39 cellular contexts compared by ENCODE assay signal in the genomic region with DNA sequence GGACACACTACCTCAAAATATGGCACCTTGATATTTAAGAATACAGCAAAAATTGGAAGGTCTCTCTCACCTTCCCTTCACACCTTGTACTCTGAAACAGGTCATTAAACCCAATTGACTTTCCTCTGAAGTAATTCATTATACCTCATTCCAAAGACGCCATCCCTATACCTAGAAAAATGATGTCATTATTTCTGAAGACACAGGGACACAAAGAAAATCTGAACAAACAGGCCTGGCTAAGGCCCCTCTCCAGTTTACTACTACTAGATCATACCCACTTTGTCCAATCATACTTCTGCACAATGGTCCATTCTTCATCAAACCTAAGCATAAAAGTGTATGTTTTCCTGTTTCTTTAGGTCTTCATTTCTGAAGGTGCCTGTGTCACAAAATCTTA.
"Had no signal": no experiment of that assay in that cellular context is flagged by ENCODE, and none has a peak within 500 bp of the region (broad histone marks: within the 10 kb centered on the region; RNA-seq: fewer than 3 reads in every experiment).

No MANE protein-coding gene starts in this region.

- H3K27ac Mint-ChIP-seq: activated naive CD4-positive, alpha-beta T cell treated with anti-CD3 and anti-CD28 coated beads for 36 hours; activated naive CD4-positive, alpha-beta T cell treated with anti-CD3 and anti-CD28 coated beads, Interleukin-2, amount 10 ng/mL, durations not matched to agents 7 days and 5 days; activated naive CD4-positive, alpha-beta T cell treated with anti-CD3 and anti-CD28 coated beads, Interleukin-2, amount 50 U/mL, for 24 hours; activated naive CD4-positive, alpha-beta T cell treated with anti-CD3 and anti-CD28 coated beads, Interleukin-2, amount 50 U/mL, for 72 hours; activated naive CD8-positive, alpha-beta T cell; activated naive CD8-positive, alpha-beta T cell treated with anti-CD3 and anti-CD28 coated beads for 36 hours; activated naive CD8-positive, alpha-beta T cell treated with anti-CD3 and anti-CD28 coated beads, Interleukin-2, amount 10 ng/mL, durations not matched to agents 7 days and 5 days; activated naive CD8-positive, alpha-beta T cell treated with anti-CD3 and anti-CD28 coated beads, Interleukin-2, amount 50 U/mL, for 24 hours; activated T-cell treated with anti-CD3 and anti-CD28 coated beads, Interleukin-2, amount 50 U/mL, for 24 hours; activated T-cell treated with anti-CD3 and anti-CD28 coated beads, Interleukin-2, amount 50 U/mL, for 72 hours; activated T-helper 1 cell treated with anti-CD3 and anti-CD28 coated beads, Interleukin-12 subunit alpha, Interleukin-12 subunit beta, Interleukin-2, Interleukin-4 antibody, amounts not matched to agents 30 ng/mL and 10 ng/mL and 1 ng/mL, durations not matched to agents 14 hours and 24 hours and 36 hours; activated T-helper 17 cell treated with anti-CD3 and anti-CD28 coated beads, Interleukin-2, amount 50 U/mL, for 72 hours; activated T-helper 2 cell treated with anti-CD3 and anti-CD28 coated beads, Interferon-gamma antibody, Interleukin-2, Interleukin-4, amounts not matched to agents 10 μg/mL and 5 μg/mL and 100 μg/mL, durations not matched to agents 14 hours and 24 hours and 36 hours; brain had no signal

- H3K4me1 Mint-ChIP-seq: activated naive CD4-positive, alpha-beta T cell treated with anti-CD3 and anti-CD28 coated beads, Interleukin-2, amount 10 ng/mL, durations not matched to agents 7 days and 5 days; activated naive CD4-positive, alpha-beta T cell treated with anti-CD3 and anti-CD28 coated beads, Interleukin-2, amount 50 U/mL, for 24 hours; activated naive CD8-positive, alpha-beta T cell treated with anti-CD3 and anti-CD28 coated beads for 36 hours; activated naive CD8-positive, alpha-beta T cell treated with anti-CD3 and anti-CD28 coated beads, Interleukin-2, amount 10 ng/mL, durations not matched to agents 7 days and 5 days; activated naive CD8-positive, alpha-beta T cell treated with anti-CD3 and anti-CD28 coated beads, Interleukin-2, amount 50 U/mL, for 24 hours; activated T-helper 17 cell treated with anti-CD3 and anti-CD28 coated beads, Interleukin-2, amount 50 U/mL, for 72 hours; brain; central memory CD8-positive, alpha-beta T cell had no signal

- H3K27ac ChIP-seq: adrenal gland, ascending aorta, body of pancreas, brain microvascular endothelial cell, breast epithelium, cardiac muscle cell had no signal

- H3K9me3 ChIP-seq: body of pancreas had no signal

- DNase-seq: activated effector memory CD4-positive, alpha-beta T cell treated with anti-CD3 and anti-CD28 coated beads, Interleukin-2, amount 50 U/mL, for 16 hours; activated effector memory CD4-positive, alpha-beta T cell treated with Interleukin-2 at 50 U/mL for 16 hours; activated gamma-delta T cell; activated gamma-delta T cell treated with Interleukin-2 at 50 U/mL for 16 hours; activated naive CD4-positive, alpha-beta T cell; activated naive CD4-positive, alpha-beta T cell treated with anti-CD3 and anti-CD28 coated beads for 36 hours; activated naive CD4-positive, alpha-beta T cell treated with anti-CD3 and anti-CD28 coated beads, Interleukin-2, amount 10 ng/mL, durations not matched to agents 7 days and 5 days; activated naive CD4-positive, alpha-beta T cell treated with anti-CD3 and anti-CD28 coated beads, Interleukin-2, amount 50 U/mL, for 16 hours; activated naive CD4-positive, alpha-beta T cell treated with Interleukin-2 at 50 U/mL for 16 hours; activated naive CD8-positive, alpha-beta T cell treated with anti-CD3 and anti-CD28 coated beads for 36 hours; activated naive CD8-positive, alpha-beta T cell treated with anti-CD3 and anti-CD28 coated beads, Interleukin-2, amount 10 ng/mL, durations not matched to agents 7 days and 5 days; activated naive CD8-positive, alpha-beta T cell treated with anti-CD3 and anti-CD28 coated beads, Interleukin-2, amount 50 U/mL, for 24 hours; activated T-cell treated with anti-CD3 and anti-CD28 coated beads, Interleukin-2, amount 50 U/mL, for 1 hour; activated T-cell treated with anti-CD3 and anti-CD28 coated beads, Interleukin-2, amount 50 U/mL, for 24 hours; activated T-cell treated with anti-CD3 and anti-CD28 coated beads, Interleukin-2, amount 50 U/mL, for 4 hours; activated T-cell treated with anti-CD3 and anti-CD28 coated beads, Interleukin-2, amount 50 U/mL, for 72 hours; adrenal gland; amniotic stem cell; amygdala; anterior cingulate cortex; aorta; body of pancreas; brain microvascular endothelial cell; caudate nucleus; central memory CD4-positive, alpha-beta T cell; cerebellar nuclear complex had no signal

- H3K4me3 Mint-ChIP-seq: activated naive CD4-positive, alpha-beta T cell treated with anti-CD3 and anti-CD28 coated beads for 36 hours; activated naive CD4-positive, alpha-beta T cell treated with anti-CD3 and anti-CD28 coated beads, Interleukin-2, amount 10 ng/mL, durations not matched to agents 7 days and 5 days; activated naive CD4-positive, alpha-beta T cell treated with anti-CD3 and anti-CD28 coated beads, Interleukin-2, amount 50 U/mL, for 24 hours; activated naive CD8-positive, alpha-beta T cell; activated naive CD8-positive, alpha-beta T cell treated with anti-CD3 and anti-CD28 coated beads for 36 hours; activated naive CD8-positive, alpha-beta T cell treated with anti-CD3 and anti-CD28 coated beads, Interleukin-2, amount 10 ng/mL, durations not matched to agents 7 days and 5 days; activated naive CD8-positive, alpha-beta T cell treated with anti-CD3 and anti-CD28 coated beads, Interleukin-2, amount 50 U/mL, for 24 hours; activated T-cell treated with anti-CD3 and anti-CD28 coated beads, Interleukin-2, amount 50 U/mL, for 24 hours; activated T-cell treated with anti-CD3 and anti-CD28 coated beads, Interleukin-2, amount 50 U/mL, for 4 hours; activated T-cell treated with anti-CD3 and anti-CD28 coated beads, Interleukin-2, amount 50 U/mL, for 72 hours; activated T-helper 1 cell treated with anti-CD3 and anti-CD28 coated beads, Interleukin-12 subunit alpha, Interleukin-12 subunit beta, Interleukin-2, Interleukin-4 antibody, amounts not matched to agents 30 ng/mL and 10 ng/mL and 1 ng/mL, durations not matched to agents 14 hours and 24 hours and 36 hours; activated T-helper 17 cell treated with anti-CD3 and anti-CD28 coated beads, Interleukin-2, amount 50 U/mL, for 72 hours; brain; central memory CD8-positive, alpha-beta T cell had no signal

- ATAC-seq: activated naive CD4-positive, alpha-beta T cell treated with anti-CD3 and anti-CD28 coated beads, Interleukin-2, amount 50 U/mL, for 72 hours; activated naive CD8-positive, alpha-beta T cell treated with anti-CD3 and anti-CD28 coated beads, Interleukin-2, amount 50 U/mL, for 24 hours; activated T-cell treated with anti-CD3 and anti-CD28 coated beads, Interleukin-2, amount 50 U/mL, for 4 hours; activated T-cell treated with anti-CD3 and anti-CD28 coated beads, Interleukin-2, amount 50 U/mL, for 72 hours; activated T-helper 17 cell treated with anti-CD3 and anti-CD28 coated beads, Interleukin-2, amount 50 U/mL, for 72 hours; body of pancreas had no signal

- FAIRE-seq: astrocyte, bronchial epithelial cell had no signal

- H3K36me3 ChIP-seq: adrenal gland, ascending aorta, brain microvascular endothelial cell, breast epithelium, cardiac muscle cell had no signal

- H3K9me3 Mint-ChIP-seq: activated naive CD4-positive, alpha-beta T cell treated with anti-CD3 and anti-CD28 coated beads, Interleukin-2, amount 10 ng/mL, durations not matched to agents 7 days and 5 days had no signal

- H3K27me3 ChIP-seq: adrenal gland, ascending aorta, body of pancreas, brain microvascular endothelial cell, breast epithelium, cardiac muscle cell had no signal

- H3K36me3 Mint-ChIP-seq: activated naive CD4-positive, alpha-beta T cell treated with anti-CD3 and anti-CD28 coated beads, Interleukin-2, amount 10 ng/mL, durations not matched to agents 7 days and 5 days; activated naive CD4-positive, alpha-beta T cell treated with anti-CD3 and anti-CD28 coated beads, Interleukin-2, amount 50 U/mL, for 24 hours; activated naive CD4-positive, alpha-beta T cell treated with anti-CD3 and anti-CD28 coated beads, Interleukin-2, amount 50 U/mL, for 72 hours; activated naive CD8-positive, alpha-beta T cell; activated naive CD8-positive, alpha-beta T cell treated with anti-CD3 and anti-CD28 coated beads for 36 hours; activated naive CD8-positive, alpha-beta T cell treated with anti-CD3 and anti-CD28 coated beads, Interleukin-2, amount 10 ng/mL, durations not matched to agents 7 days and 5 days; brain had no signal

- H3K27me3 Mint-ChIP-seq: activated naive CD4-positive, alpha-beta T cell treated with anti-CD3 and anti-CD28 coated beads, Interleukin-2, amount 10 ng/mL, durations not matched to agents 7 days and 5 days; activated naive CD4-positive, alpha-beta T cell treated with anti-CD3 and anti-CD28 coated beads, Interleukin-2, amount 50 U/mL, for 24 hours; activated naive CD8-positive, alpha-beta T cell; activated naive CD8-positive, alpha-beta T cell treated with anti-CD3 and anti-CD28 coated beads for 36 hours; activated naive CD8-positive, alpha-beta T cell treated with anti-CD3 and anti-CD28 coated beads, Interleukin-2, amount 10 ng/mL, durations not matched to agents 7 days and 5 days; activated naive CD8-positive, alpha-beta T cell treated with anti-CD3 and anti-CD28 coated beads, Interleukin-2, amount 50 U/mL, for 24 hours; activated T-cell treated with anti-CD3 and anti-CD28 coated beads, Interleukin-2, amount 50 U/mL, for 24 hours; activated T-helper 17 cell treated with anti-CD3 and anti-CD28 coated beads, Interleukin-2, amount 50 U/mL, for 72 hours; brain; central memory CD8-positive, alpha-beta T cell had no signal

- H3K4me3 ChIP-seq: adrenal gland, ascending aorta, body of pancreas, breast epithelium, cardiac muscle cell had no signal

- H3K4me1 ChIP-seq: adrenal gland, ascending aorta, breast epithelium had no signal
